8 cellular contexts compared by ENCODE assay signal in genomic region chr2:144162652-144163051, GRCh38.
DNase-seq lines count a peak whose midpoint lies in the region; FAIRE-seq and TF ChIP-seq lines count a peak whose summit lies in the region.

No MANE protein-coding gene starts in this region.

- FAIRE-seq in GM18507 (lab: Jason Lieb, UNC), result peak; percentile 79

- no peaks in the 10 kb centered on the region for H3K27me3 ChIP-seq in esophagus muscularis mucosa

- H3K4me3 ChIP-seq in esophagus muscularis mucosa, result no peak overlapping the region

- TF ChIP-seq POLR2A in esophagus muscularis mucosa (IDR thresholded peaks at IDR 0.05; ENCODE audit: low read depth), result no peak

- intact Hi-C loops in esophagus muscularis mucosa (cut with DNase I), result no loop called here

- H3K27ac ChIP-seq in esophagus muscularis mucosa (replicated peaks in 1 of 4), result no peak overlapping the region

- TF ChIP-seq EP300 in esophagus muscularis mucosa (IDR thresholded peaks at IDR 0.05), result no peak

- in situ Hi-C loops in ACHN (cut with HindIII; ENCODE audit: low pct_ligation_motif_present, low pct_unique_long_range_greater_than_20kb, low sequenced_read_pairs), result no loop called here

- no peaks in the 10 kb centered on the region for H3K9me3 ChIP-seq in esophagus muscularis mucosa

- H3K36me3 ChIP-seq in esophagus muscularis mucosa, result no peaks in the 10 kb centered on the region

- no peaks in the 10 kb centered on the region for H3K4me1 ChIP-seq in esophagus muscularis mucosa

- DNase-seq in ACHN (peak; percentile 41), GM18507 (ENCODE audit: extremely low spot score, insufficient read length, low read depth) (no peak), HK-2 (ENCODE audit: unreplicated experiment) (peak; percentile 4), iPS DF 19.7 (ENCODE audit: low read depth, low spot score) (peak; percentile 9), esophagus muscularis mucosa (ENCODE audit: extremely low spot score) (no peak), cerebellum (ENCODE audit: low spot score) (no peak)
- peak; percentile 64 for DNase-seq in activated CD8-positive, alpha-beta memory T cell treated with anti-CD3 and anti-CD28 coated beads for 24 hours
- DNase-seq in stimulated activated CD8-positive, alpha-beta memory T cell treated with anti-CD3 and anti-CD28 coated beads, Interleukin-7, amount 100 ng/mL, for 4 hours (ENCODE audit: low read depth in 2 of 2), result peak; percentile 24 to 38

- TF ChIP-seq CTCF in esophagus muscularis mucosa (IDR thresholded peaks at IDR 0.05), result peak in 1 of 3 experiments; percentile 4

- WGBS in esophagus muscularis mucosa, result 87% methylated on average over 5 of the region's 5 CpGs

Comparison
In these comparisons a context has a peak if more than half of its experiments do, and no peak if none do; other contexts are left out.
1. DNase-seq: peak in ACHN (single experiment), HK-2 (single experiment), activated CD8-positive, alpha-beta memory T cell treated with anti-CD3 and anti-CD28 coated beads for 24 hours (single experiment), iPS DF 19.7 (single experiment) and stimulated activated CD8-positive, alpha-beta memory T cell treated with anti-CD3 and anti-CD28 coated beads, Interleukin-7, amount 100 ng/mL, for 4 hours (2 of 2); none in GM18507 (single experiment), esophagus muscularis mucosa (single experiment) and cerebellum (single experiment).